In genomic region chr6:6629416-6629815, GRCh38 we compare ENCODE assay signal across 22 cellular contexts. TPM values are rescaled to one million over a fixed set of nuclear protein-coding genes. Genes with fewer than 3 reads are reported as not detected.
A peak's percentile ranks its signal among the peaks of the same experiment; 100 is the strongest.
DNase-seq lines count a peak whose midpoint lies in the region; ATAC-seq and TF ChIP-seq lines count a peak whose summit lies in the region.
"Had no signal": no experiment of that assay in that cellular context is flagged by ENCODE, and none has a peak within 500 bp of the region (broad histone marks: within the 10 kb centered on the region; RNA-seq: fewer than 3 reads in every experiment).

No MANE protein-coding gene starts in this region.

- ATAC-seq in sciatic nerve: no peak
- ATAC-seq: activated T-cell treated with anti-CD3 and anti-CD28 coated beads, Interleukin-2, amount 50 U/mL, for 4 hours had no signal

- H3K9me3 Mint-ChIP-seq in activated T-helper 2 cell treated with anti-CD3 and anti-CD28 coated beads, Interferon-gamma antibody, Interleukin-2, Interleukin-4, amounts not matched to agents 10 μg/mL and 5 μg/mL and 100 μg/mL, durations not matched to agents 14 hours and 24 hours and 36 hours: no peaks in the 10 kb centered on the region
- H3K9me3 Mint-ChIP-seq: activated T-cell treated with anti-CD3 and anti-CD28 coated beads, Interleukin-2, amount 50 U/mL, for 4 hours; CD4-positive, alpha-beta memory T cell; IgD-negative memory B cell; nephron had no signal

- no peak for TF ChIP-seq CTCF in brain microvascular endothelial cell (IDR thresholded peaks at IDR 0.05; ENCODE audit: low read depth, low read length, missing control alignments)

- H3K27ac ChIP-seq in brain microvascular endothelial cell: no peak overlapping the region
- H3K27ac ChIP-seq: left ventricle myocardium inferior, tibial artery had no signal

- H3K27ac Mint-ChIP-seq in activated T-helper 2 cell treated with anti-CD3 and anti-CD28 coated beads, Interferon-gamma antibody, Interleukin-2, Interleukin-4, amounts not matched to agents 10 μg/mL and 5 μg/mL and 100 μg/mL, durations not matched to agents 14 hours and 24 hours and 36 hours: no peak overlapping the region
- H3K27ac Mint-ChIP-seq: CD4-positive, alpha-beta memory T cell; IgD-negative memory B cell; nephron had no signal

- peaks cover 25% of the 10 kb centered on the region for H3K4me1 Mint-ChIP-seq in activated T-helper 2 cell treated with anti-CD3 and anti-CD28 coated beads, Interferon-gamma antibody, Interleukin-2, Interleukin-4, amounts not matched to agents 10 μg/mL and 5 μg/mL and 100 μg/mL, durations not matched to agents 14 hours and 24 hours and 36 hours (ENCODE audit: low read depth)

- intact Hi-C loops in sciatic nerve (cut with DNase I): no loop called here
- intact Hi-C loops in activated T-helper 2 cell treated with anti-CD3 and anti-CD28 coated beads, Interferon-gamma antibody, Interleukin-2, Interleukin-4, amounts not matched to agents 10 μg/mL and 5 μg/mL and 100 μg/mL, durations not matched to agents 14 hours and 24 hours and 36 hours (cut with micrococcal nuclease): no loop called here

- no peaks in the 10 kb centered on the region for H3K27me3 ChIP-seq in brain microvascular endothelial cell (replicated peaks)
- H3K27me3 ChIP-seq: tibial artery had no signal

- in situ Hi-C loops in brain microvascular endothelial cell (cut with HindIII; ENCODE audit: low pct_ligation_motif_present, low sequenced_read_pairs): no loop called here

- peaks cover 6% of the 10 kb centered on the region for H3K27me3 Mint-ChIP-seq in activated T-helper 2 cell treated with anti-CD3 and anti-CD28 coated beads, Interferon-gamma antibody, Interleukin-2, Interleukin-4, amounts not matched to agents 10 μg/mL and 5 μg/mL and 100 μg/mL, durations not matched to agents 14 hours and 24 hours and 36 hours (ENCODE audit: low read depth)
- H3K27me3 Mint-ChIP-seq: IgD-negative memory B cell had no signal

- H3K4me3 ChIP-seq in brain microvascular endothelial cell (ENCODE audit: low read depth, low read length): no peak overlapping the region
- H3K4me3 ChIP-seq: left ventricle myocardium inferior, tibial artery had no signal

- H3K4me3 Mint-ChIP-seq in activated T-helper 2 cell treated with anti-CD3 and anti-CD28 coated beads, Interferon-gamma antibody, Interleukin-2, Interleukin-4, amounts not matched to agents 10 μg/mL and 5 μg/mL and 100 μg/mL, durations not matched to agents 14 hours and 24 hours and 36 hours (ENCODE audit: low read depth): no peak overlapping the region
- H3K4me3 Mint-ChIP-seq: activated T-cell treated with anti-CD3 and anti-CD28 coated beads, Interleukin-2, amount 50 U/mL, for 4 hours; CD4-positive, alpha-beta memory T cell; IgD-negative memory B cell; nephron had no signal

- H3K36me3 ChIP-seq in brain microvascular endothelial cell (replicated peaks): no peaks in the 10 kb centered on the region
- H3K36me3 ChIP-seq: left ventricle myocardium inferior, tibial artery had no signal

- DNase-seq in GM04503 (ENCODE audit: low read depth) (peak; percentile 3), NCI-H1694 (lab: John Stamatoyannopoulos, UW) (peak; percentile 53), brain microvascular endothelial cell (peak; percentile 6), kidney tubule cell (ENCODE audit: low spot score) (peak; percentile 33), sciatic nerve (ENCODE audit: low spot score) (no peak), COLO668 (lab: John Stamatoyannopoulos, UW; ENCODE audit: unreplicated experiment) (no peak)
- no peak for DNase-seq in activated T-helper 2 cell treated with anti-CD3 and anti-CD28 coated beads, Interferon-gamma antibody, Interleukin-2, Interleukin-4, amounts not matched to agents 10 μg/mL and 5 μg/mL and 100 μg/mL, durations not matched to agents 14 hours and 24 hours and 36 hours (ENCODE audit: low spot score)
- DNase-seq: activated CD4-positive, CD25-positive, alpha-beta regulatory T cell treated with anti-CD3 and anti-CD28 coated beads, Interleukin-2, amount 50 U/mL, for 72 hours; activated naive CD4-positive, alpha-beta T cell treated with anti-CD3 and anti-CD28 coated beads, Interleukin-2, amount 50 U/mL, for 16 hours; activated T-cell treated with anti-CD3 and anti-CD28 coated beads, Interleukin-2, amount 50 U/mL, for 4 hours; aorta; CD4-positive, alpha-beta memory T cell; DND-41; head of caudate nucleus; left ventricle myocardium inferior; NCI-H187 treated with DMSO at 0.1 percent for 48 hours; posterior cingulate gyrus; stimulated activated CD4-positive, alpha-beta T cell treated with anti-CD3 and anti-CD28 coated beads, Interleukin-2, amount 100 ng/mL, for 24 hours; stimulated activated naive CD4-positive, alpha-beta T cell treated with Interleukin-2 at 50 U/mL for 16 hours; tibial artery had no signal

- peaks cover 7% of the 10 kb centered on the region for H3K36me3 Mint-ChIP-seq in activated T-helper 2 cell treated with anti-CD3 and anti-CD28 coated beads, Interferon-gamma antibody, Interleukin-2, Interleukin-4, amounts not matched to agents 10 μg/mL and 5 μg/mL and 100 μg/mL, durations not matched to agents 14 hours and 24 hours and 36 hours (ENCODE audit: low read depth)
- H3K36me3 Mint-ChIP-seq: CD4-positive, alpha-beta memory T cell had no signal

RNA-seq across cellular contexts. Expression of gene LY86, which starts 40.9 kb away (rescaled TPM):
- total RNA-seq in sciatic nerve: 4.1 TPM
- total RNA-seq in activated T-helper 2 cell treated with anti-CD3 and anti-CD28 coated beads, Interferon-gamma antibody, Interleukin-2, Interleukin-4, amounts not matched to agents 10 μg/mL and 5 μg/mL and 100 μg/mL, durations not matched to agents 14 hours and 24 hours and 36 hours: 0.55 and 0.57 TPM in 2 replicates

Comparison
In these comparisons a context has a peak if more than half of its experiments do, and no peak if none do; other contexts are left out.
1. DNase-seq: peak in GM04503 (single experiment), NCI-H1694 (single experiment), brain microvascular endothelial cell (single experiment) and kidney tubule cell (single experiment); none in sciatic nerve (single experiment), activated T-helper 2 cell treated with anti-CD3 and anti-CD28 coated beads, Interferon-gamma antibody, Interleukin-2, Interleukin-4, amounts not matched to agents 10 μg/mL and 5 μg/mL and 100 μg/mL, durations not matched to agents 14 hours and 24 hours and 36 hours (single experiment) and COLO668 (single experiment).